20 cellular contexts compared by ENCODE assay signal in genomic region chr2:101466426-101466825, GRCh38. TPM values are rescaled to one million over a fixed set of nuclear protein-coding genes. Genes with fewer than 3 reads are reported as not detected.
DNase-seq lines count a peak whose midpoint lies in the region; ATAC-seq and TF ChIP-seq lines count a peak whose summit lies in the region.
"Had no signal": no experiment of that assay in that cellular context is flagged by ENCODE, and none has a peak within 500 bp of the region (broad histone marks: within the 10 kb centered on the region; RNA-seq: fewer than 3 reads in every experiment).

No MANE protein-coding gene starts in this region.

- no peak for TF ChIP-seq CTCF in CD14-positive monocyte (IDR thresholded peaks at IDR 0.05)
- no peak for TF ChIP-seq CTCF in left lung (IDR thresholded peaks at IDR 0.05)
- no peak for TF ChIP-seq CTCF in mesothelial cell of epicardium (IDR thresholded peaks at IDR 0.05; ENCODE audit: unreplicated experiment)

- no peaks in the 10 kb centered on the region for H3K9me3 ChIP-seq in left lung
- H3K9me3 ChIP-seq: BE2C, heart left ventricle, testis had no signal

- peak; percentile 71 for ATAC-seq in left lung
- ATAC-seq: heart left ventricle had no signal

- no peak overlapping the region for H3K4me3 ChIP-seq in left lung
- H3K4me3 ChIP-seq: heart left ventricle, testis had no signal

- peaks cover 0 to 23% of the 10 kb centered on the region in 2 donors for H3K27me3 ChIP-seq in left lung
- H3K27me3 ChIP-seq: BE2C, testis had no signal

- DNase-seq in CD14-positive monocyte (ENCODE audit: low spot score) = no peak
- DNase-seq in Kasumi-1 (lab: John Stamatoyannopoulos, UW) = peak; percentile 63 to 76
- peak; percentile 65 for DNase-seq in RPMI7951 (ENCODE audit: low read depth)
- peak in 1 of 2 donors; percentile 40 for DNase-seq in left lung
- DNase-seq in mesothelial cell of epicardium (ENCODE audit: low spot score in 2 of 2, unreplicated experiment in 2 of 2) = no peak
- no peak for DNase-seq in A172 (ENCODE audit: low spot score)
- no peak for DNase-seq in HT-29 (ENCODE audit: low spot score)
- DNase-seq in posterior vena cava (ENCODE audit: low spot score) = no peak
- DNase-seq: activated B cell treated with CpG ODN at 0.5 μM for 24 hours; activated CD8-positive, alpha-beta memory T cell treated with anti-CD3 and anti-CD28 coated beads for 24 hours; BE2C; GOT3; heart left ventricle; immature natural killer cell; NCI-H526 treated with DMSO at 0.1 percent for 48 hours; small intestine; stimulated activated CD4-positive, alpha-beta T cell treated with anti-CD3 and anti-CD28 coated beads, Interleukin-4, amount 100 ng/mL, for 24 hours; testis had no signal

- H3K4me1 Mint-ChIP-seq in CD14-positive monocyte (peaks cover 52% of the 10 kb centered on the region), mesothelial cell of epicardium (peaks cover 12% of the 10 kb centered on the region)
- H3K4me1 Mint-ChIP-seq: immature natural killer cell had no signal

- H3K4me3 Mint-ChIP-seq in CD14-positive monocyte (peak overlapping the region; percentile 52 to 91), mesothelial cell of epicardium (no peak overlapping the region)
- H3K4me3 Mint-ChIP-seq: activated B cell treated with CpG ODN at 0.5 μM for 24 hours, immature natural killer cell had no signal

- intact Hi-C loops in CD14-positive monocyte (cut with micrococcal nuclease) (loop anchor here in 1 of 2 donors (10.0 kb wide), 1 partner anchor 48 kb away; no protein-coding TSS in a partner anchor), left lung (cut with DNase I) (no loop called here), posterior vena cava (cut with DNase I) (no loop called here)

- H3K36me3 Mint-ChIP-seq in CD14-positive monocyte (peaks cover 18 to 25% of the 10 kb centered on the region in 2 donors), mesothelial cell of epicardium (no peaks in the 10 kb centered on the region)
- H3K36me3 Mint-ChIP-seq: immature natural killer cell had no signal

- H3K27ac Mint-ChIP-seq in CD14-positive monocyte = peak overlapping the region in 2 of 7 donors; percentile 77 to 85
- H3K27ac Mint-ChIP-seq in mesothelial cell of epicardium = no peak overlapping the region
- H3K27ac Mint-ChIP-seq: activated B cell treated with CpG ODN at 0.5 μM for 24 hours, immature natural killer cell had no signal

- no peak overlapping the region for H3K27ac ChIP-seq in left lung
- H3K27ac ChIP-seq: heart left ventricle, KMS-11, testis had no signal

- peaks cover 0 to 36% of the 10 kb centered on the region in 2 donors for H3K4me1 ChIP-seq in left lung
- H3K4me1 ChIP-seq: BE2C, testis had no signal

- H3K9me3 Mint-ChIP-seq in CD14-positive monocyte = peaks cover 0 to 5% (median 0%) of the 10 kb centered on the region in 7 donors
- H3K9me3 Mint-ChIP-seq in mesothelial cell of epicardium = no peaks in the 10 kb centered on the region
- H3K9me3 Mint-ChIP-seq: activated B cell treated with CpG ODN at 0.5 μM for 24 hours, immature natural killer cell had no signal

- no peaks in the 10 kb centered on the region for H3K36me3 ChIP-seq in left lung
- H3K36me3 ChIP-seq: BE2C, heart left ventricle had no signal

- H3K27me3 Mint-ChIP-seq in CD14-positive monocyte (ENCODE audit: low read depth in 3 of 3) (peaks cover 55 to 81% (median 78%) of the 10 kb centered on the region in 3 donors), mesothelial cell of epicardium (ENCODE audit: low read depth) (no peaks in the 10 kb centered on the region)

RNA-seq across cellular contexts. Expression of gene RFX8, which starts 8.5 kb away (rescaled TPM):
- not detected for polyA plus RNA-seq in CD14-positive monocyte
- 9.3 and 10.8 TPM in 2 replicates for total RNA-seq in RPMI7951 (2014; rRNA removed; shearing (Covaris generic))
- total RNA-seq in left lung = under 1 TPM in 1 of 2 donors, not detected in 1; 0.41 TPM
- total RNA-seq in mesothelial cell of epicardium = 0.65 to 0.86 TPM (median 0.66 TPM) in 3 replicates
- total RNA-seq in A172 (2014; rRNA removed; shearing (Covaris generic)) = not detected in 2 replicates
- total RNA-seq in HT-29 (2014; rRNA removed; shearing (Covaris generic)) = not detected in 2 replicates
- total RNA-seq in posterior vena cava = under 1 TPM; 0.32 to 0.38 TPM
- total RNA-seq: activated B cell treated with CpG ODN at 0.5 μM for 24 hours, bronchial epithelial cell had no signal
- polyA plus RNA-seq: immature natural killer cell had no signal

Comparison
In these comparisons a context has a peak if more than half of its experiments do, and no peak if none do; other contexts are left out.
1. DNase-seq: peak in Kasumi-1 (2 of 2) and RPMI7951 (single experiment); none in CD14-positive monocyte (single experiment), mesothelial cell of epicardium (0 of 2), A172 (single experiment), HT-29 (single experiment) and posterior vena cava (single experiment).